ENCODE assay signal across 1 cellular context in the genomic region with DNA sequence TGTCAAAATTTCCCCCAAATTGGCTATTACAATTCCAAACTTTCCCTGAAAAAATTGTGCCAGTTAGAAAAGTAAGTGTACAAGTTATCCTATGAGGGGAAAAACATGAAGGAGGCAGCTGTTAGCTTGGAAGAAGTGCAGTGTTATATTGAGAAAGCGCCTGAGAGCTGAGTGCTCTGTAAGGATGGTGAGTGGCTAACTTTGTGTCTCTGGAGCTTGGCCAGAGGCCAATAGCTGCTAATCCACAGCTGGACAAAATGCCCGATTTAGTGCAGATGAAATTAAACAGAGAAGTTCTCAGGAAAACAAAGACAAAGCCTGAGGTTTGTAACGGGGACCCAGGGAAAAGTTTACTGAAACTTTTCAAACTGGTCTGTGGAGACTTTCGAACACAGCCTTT.
TF ChIP-seq lines count a peak whose summit lies in the region.

No MANE protein-coding gene starts in this region.

TF ChIP-seq in SK-N-SH, 30 proteins besides CTCF, POLR2A, EP300 and RAD21 (continued from another document):
- TF ChIP-seq, protein P1, sequence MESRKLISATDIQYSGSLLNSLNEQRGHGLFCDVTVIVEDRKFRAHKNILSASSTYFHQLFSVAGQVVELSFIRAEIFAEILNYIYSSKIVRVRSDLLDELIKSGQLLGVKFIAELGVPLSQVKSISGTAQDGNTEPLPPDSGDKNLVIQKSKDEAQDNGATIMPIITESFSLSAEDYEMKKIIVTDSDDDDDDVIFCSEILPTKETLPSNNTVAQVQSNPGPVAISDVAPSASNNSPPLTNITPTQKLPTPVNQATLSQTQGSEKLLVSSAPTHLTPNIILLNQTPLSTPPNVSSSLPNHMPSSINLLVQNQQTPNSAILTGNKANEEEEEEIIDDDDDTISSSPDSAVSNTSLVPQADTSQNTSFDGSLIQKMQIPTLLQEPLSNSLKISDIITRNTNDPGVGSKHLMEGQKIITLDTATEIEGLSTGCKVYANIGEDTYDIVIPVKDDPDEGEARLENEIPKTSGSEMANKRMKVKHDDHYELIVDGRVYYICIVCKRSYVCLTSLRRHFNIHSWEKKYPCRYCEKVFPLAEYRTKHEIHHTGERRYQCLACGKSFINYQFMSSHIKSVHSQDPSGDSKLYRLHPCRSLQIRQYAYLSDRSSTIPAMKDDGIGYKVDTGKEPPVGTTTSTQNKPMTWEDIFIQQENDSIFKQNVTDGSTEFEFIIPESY (IDR thresholded peaks at IDR 0.05; ENCODE audit: borderline replicate concordance, low read depth), result no peak
- TF ChIP-seq POLR2AphosphoS5 (IDR thresholded peaks at IDR 0.05; ENCODE audit: low read depth, low read length) (no peak), ELF1 (IDR thresholded peaks at IDR 0.05) (no peak), PBX3 (IDR thresholded peaks at IDR 0.05) (no peak), SIN3A (IDR thresholded peaks at IDR 0.05; ENCODE audit: borderline replicate concordance, low read depth, low read length) (no peak)
